Comparison of ENCODE assay signal across 27 cellular contexts in the genomic region with DNA sequence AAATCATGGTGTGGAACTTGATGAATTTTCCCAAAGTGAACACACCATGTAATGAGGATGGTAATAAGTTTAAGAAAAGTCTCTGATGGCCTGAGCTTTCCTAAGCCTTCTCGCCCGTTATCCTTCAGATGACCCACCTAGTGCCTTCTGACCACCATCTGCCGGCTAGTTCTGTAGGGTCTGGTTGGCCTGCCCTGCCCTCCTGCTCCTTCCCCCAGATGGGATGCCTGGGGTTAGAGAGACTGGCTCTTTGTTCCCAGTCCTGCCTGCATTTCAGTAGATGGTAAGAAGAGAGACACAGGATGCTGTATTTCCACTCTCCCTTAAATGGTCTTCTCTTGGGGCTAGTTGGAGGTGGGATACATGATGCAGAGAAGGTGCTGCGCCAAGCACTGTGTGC. TPM values are rescaled to one million over a fixed set of nuclear protein-coding genes. Genes with fewer than 3 reads are reported as not detected.
DNase-seq lines count a peak whose midpoint lies in the region; ATAC-seq, FAIRE-seq and TF ChIP-seq lines count a peak whose summit lies in the region.
"Had no signal": no experiment of that assay in that cellular context is flagged by ENCODE, and none has a peak within 500 bp of the region (broad histone marks: within the 10 kb centered on the region; RNA-seq: fewer than 3 reads in every experiment).

No MANE protein-coding gene starts in this region.

- H3K4me3 Mint-ChIP-seq in neural progenitor cell, result no peak overlapping the region
- H3K4me3 Mint-ChIP-seq: B cell; CD8-positive, alpha-beta T cell had no signal

- H3K27me3 Mint-ChIP-seq in neural progenitor cell (ENCODE audit: insufficient read depth, low read depth), result no peaks in the 10 kb centered on the region
- H3K27me3 Mint-ChIP-seq: B cell had no signal

- peaks cover 27% of the 10 kb centered on the region for H3K4me1 ChIP-seq in neural progenitor cell
- H3K4me1 ChIP-seq: SJSA1 had no signal

- H3K4me3 ChIP-seq in bronchial epithelial cell (ENCODE audit: low read depth, low read length), result no peak overlapping the region
- H3K4me3 ChIP-seq in neural progenitor cell, result no peak overlapping the region
- H3K4me3 ChIP-seq: K562, SJSA1 had no signal

- peaks cover 29% of the 10 kb centered on the region for H3F3A ChIP-seq in neural progenitor cell (ENCODE audit: low read depth)

- H3K36me3 ChIP-seq in bronchial epithelial cell (ENCODE audit: control insufficient read depth, insufficient read depth, low read length) (no peaks in the 10 kb centered on the region), neural progenitor cell (no peaks in the 10 kb centered on the region)

- peak; percentile 18 for FAIRE-seq in bronchial epithelial cell (lab: Jason Lieb, UNC)
- FAIRE-seq: D721Med, K562 had no signal

- H3K9ac ChIP-seq in neural progenitor cell, result no peak overlapping the region

- H3K79me2 ChIP-seq in neural progenitor cell (ENCODE audit: low read depth), result no peaks in the 10 kb centered on the region

- TF ChIP-seq CTCF in bronchial epithelial cell (IDR thresholded peaks at IDR 0.05; ENCODE audit: insufficient read depth, low read length, severe bottlenecking) (no peak), neural progenitor cell (IDR thresholded peaks at IDR 0.05) (no peak)

- peak overlapping the region; percentile 27 for H3K27ac Mint-ChIP-seq in neural progenitor cell
- H3K27ac Mint-ChIP-seq: B cell; CD8-positive, alpha-beta T cell had no signal

- peaks cover 26% of the 10 kb centered on the region for H3K4me1 Mint-ChIP-seq in neural progenitor cell
- H3K4me1 Mint-ChIP-seq: B cell had no signal

- H3K36me3 Mint-ChIP-seq in neural progenitor cell, result peaks cover 2% of the 10 kb centered on the region
- H3K36me3 Mint-ChIP-seq: CD8-positive, alpha-beta T cell had no signal

- ATAC-seq in left ventricle myocardium superior (no peak), GM21360 (IDR thresholded peaks at IDR 0.05; ENCODE audit: unreplicated experiment) (no peak), esophagus mucosa (no peak)
- ATAC-seq: CD8-positive, alpha-beta T cell; K562; PC-3 had no signal

- peak; percentile 68 for DNase-seq in ELF-1 (ENCODE audit: low read depth, low spot score)
- DNase-seq in NCI-H82 (lab: John Stamatoyannopoulos, UW), result peak; percentile 76
- no peak for DNase-seq in bronchial epithelial cell (ENCODE audit: low read depth)
- DNase-seq in neural progenitor cell (ENCODE audit: low spot score), result no peak
- DNase-seq in left ventricle myocardium superior, result no peak
- DNase-seq: CD8-positive, alpha-beta T cell; GOT3; Kasumi-1; MV-4-11; NCI-H1105; NCI-H1436 treated with DMSO at 0.1 percent for 48 hours; NCI-H187 treated with DMSO at 0.1 percent for 48 hours; NCI-H2171 treated with DMSO at 0.1 percent for 48 hours; NCI-H345; NCI-H510A treated with DMSO at 0.1 percent for 48 hours; PC-3; Right ventricle myocardium superior; RPMI8226 had no signal

- H4K20me1 ChIP-seq in neural progenitor cell (ENCODE audit: low read depth), result no peaks in the 10 kb centered on the region

- peak overlapping the region; percentile 66 for H3K27ac ChIP-seq in neural progenitor cell
- H3K27ac ChIP-seq: 22Rv1, C4-2B, HL-60, SJSA1 had no signal

- H3K9me3 ChIP-seq in neural progenitor cell (ENCODE audit: low read depth), result no peaks in the 10 kb centered on the region

- H3K9me3 Mint-ChIP-seq in neural progenitor cell, result peaks cover 5% of the 10 kb centered on the region
- H3K9me3 Mint-ChIP-seq: CD8-positive, alpha-beta T cell had no signal

- H3K27me3 ChIP-seq in bronchial epithelial cell (ENCODE audit: control insufficient read depth, insufficient read depth, low read length), result no peaks in the 10 kb centered on the region
- H3K27me3 ChIP-seq in neural progenitor cell, result no peaks in the 10 kb centered on the region
- H3K27me3 ChIP-seq: SJSA1 had no signal

- H3K4me2 ChIP-seq in neural progenitor cell, result no peak overlapping the region

- intact Hi-C loops in left ventricle myocardium superior (cut with micrococcal nuclease), result no loop called here

- no peak overlapping the region for H2AFZ ChIP-seq in neural progenitor cell (replicated peaks)

RNA-seq across cellular contexts. Expression of gene TIAM2, which starts 43.0 kb away (rescaled TPM):
- total RNA-seq in bronchial epithelial cell (2.4 and 2.6 TPM in 2 replicates), neural progenitor cell (ENCODE audit: low replicate concordance) (12.7 and 22.8 TPM in 2 replicates), left ventricle myocardium superior (11.9 TPM), esophagus mucosa (3.1 TPM)

Comparison
In these comparisons a context has a peak if more than half of its experiments do, and no peak if none do; other contexts are left out.
1. DNase-seq: peak in ELF-1 (single experiment) and NCI-H82 (single experiment); none in bronchial epithelial cell (single experiment), neural progenitor cell (single experiment) and left ventricle myocardium superior (single experiment).